ENCODE assay signal across 17 cellular contexts in the genomic region with DNA sequence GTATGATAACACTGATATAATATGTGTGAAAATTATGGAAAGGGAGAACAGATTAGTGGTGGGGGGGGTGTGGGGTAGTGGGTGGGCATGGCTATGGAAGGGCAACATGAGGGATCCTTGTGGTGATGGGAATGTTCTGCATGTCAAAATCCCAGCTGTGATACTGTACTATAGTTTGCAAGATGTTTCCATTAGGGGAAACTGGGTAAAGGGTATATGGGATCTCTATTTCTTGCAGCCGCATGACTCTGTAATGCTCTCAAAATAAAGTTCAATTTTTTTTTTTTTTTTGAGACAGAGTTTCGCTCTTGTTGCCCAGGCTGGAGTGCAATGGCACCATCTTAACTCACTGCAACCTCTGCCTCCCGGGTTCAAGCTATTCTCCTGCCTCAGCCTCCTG. TPM values are rescaled to one million over a fixed set of nuclear protein-coding genes. Genes with fewer than 3 reads are reported as not detected.
DNase-seq lines count a peak whose midpoint lies in the region; ATAC-seq and TF ChIP-seq lines count a peak whose summit lies in the region.
"Had no signal": no experiment of that assay in that cellular context is flagged by ENCODE, and none has a peak within 500 bp of the region (broad histone marks: within the 10 kb centered on the region; RNA-seq: fewer than 3 reads in every experiment).

No MANE protein-coding gene starts in this region.

- BruUV-seq in OCI-LY7 (replicated peaks; lab: Mats Ljungman, UMichigan): no TSS peak

- peak overlapping the region; percentile 69 for H3K4me2 ChIP-seq in OCI-LY7 (ENCODE audit: low read length)

- H3K4me3 ChIP-seq in CD8-positive, alpha-beta T cell (ENCODE audit: low read depth, low read length): no peak overlapping the region
- H3K4me3 ChIP-seq in OCI-LY7 (ENCODE audit: low read depth, low read length, poor library complexity, severe bottlenecking): peak overlapping the region; percentile 47
- H3K4me3 ChIP-seq: Peyer's patch, SJSA1 had no signal

- H3K27me3 ChIP-seq in CD8-positive, alpha-beta T cell (ENCODE audit: insufficient read depth, low read length): no peaks in the 10 kb centered on the region
- H3K27me3 ChIP-seq: Peyer's patch, SJSA1 had no signal

- H3K4me1 Mint-ChIP-seq in activated CD8-positive, alpha-beta T cell treated with anti-CD3 and anti-CD28 coated beads, Interleukin-2, amount 10 ng/mL, durations not matched to agents 7 days and 5 days (ENCODE audit: low read depth): peaks cover 81% of the 10 kb centered on the region
- peaks cover 74% of the 10 kb centered on the region for H3K4me1 Mint-ChIP-seq in activated CD8-positive, alpha-beta T cell treated with anti-CD3 and anti-CD28 coated beads for 36 hours (ENCODE audit: low read depth)
- H3K4me1 Mint-ChIP-seq in CD8-positive, alpha-beta T cell (ENCODE audit: low read depth): peaks cover 80% of the 10 kb centered on the region
- H3K4me1 Mint-ChIP-seq in immature natural killer cell: peaks cover 84 to 94% of the 10 kb centered on the region in 2 donors
- peaks cover 35 to 60% of the 10 kb centered on the region in 2 donors for H3K4me1 Mint-ChIP-seq in stimulated activated naive B cell treated with anti-CD40 and anti-IgM and Interleukin-4, amounts not matched to agents 10 μg/mL and 1 μg/mL and 100 μg/mL, for 72 hours

- peaks cover 80% of the 10 kb centered on the region for H3K4me1 ChIP-seq in CD8-positive, alpha-beta T cell (ENCODE audit: insufficient read depth, low read length)
- peaks cover 76% of the 10 kb centered on the region for H3K4me1 ChIP-seq in OCI-LY7 (ENCODE audit: insufficient read depth, low read length, poor library complexity, severe bottlenecking)

- H3K36me3 ChIP-seq in CD8-positive, alpha-beta T cell (ENCODE audit: insufficient read depth, low read length): no peaks in the 10 kb centered on the region
- peaks cover 13% of the 10 kb centered on the region for H3K36me3 ChIP-seq in OCI-LY7 (ENCODE audit: insufficient read depth, low read length)

- H3K9me2 ChIP-seq in OCI-LY7 (ENCODE audit: insufficient read depth, low read length): no peaks in the 10 kb centered on the region

- H3K4me3 Mint-ChIP-seq in activated CD8-positive, alpha-beta T cell treated with anti-CD3 and anti-CD28 coated beads, Interleukin-2, amount 10 ng/mL, durations not matched to agents 7 days and 5 days: no peak overlapping the region
- H3K4me3 Mint-ChIP-seq in activated CD8-positive, alpha-beta T cell treated with anti-CD3 and anti-CD28 coated beads for 36 hours: no peak overlapping the region
- H3K4me3 Mint-ChIP-seq in CD8-positive, alpha-beta T cell: peak overlapping the region; percentile 17
- peak overlapping the region in 2 of 5 donors; percentile 21 to 66 for H3K4me3 Mint-ChIP-seq in immature natural killer cell
- no peak overlapping the region for H3K4me3 Mint-ChIP-seq in stimulated activated naive B cell treated with anti-CD40 and anti-IgM and Interleukin-4, amounts not matched to agents 10 μg/mL and 1 μg/mL and 100 μg/mL, for 72 hours
- H3K4me3 Mint-ChIP-seq: HFFc6 had no signal

- no peak for ATAC-seq in activated CD8-positive, alpha-beta T cell treated with anti-CD3 and anti-CD28 coated beads, Interleukin-2, amount 10 ng/mL, durations not matched to agents 7 days and 5 days
- ATAC-seq in activated CD8-positive, alpha-beta T cell treated with anti-CD3 and anti-CD28 coated beads for 36 hours: no peak
- no peak for ATAC-seq in CD8-positive, alpha-beta T cell
- ATAC-seq in stimulated activated naive B cell treated with anti-CD40 and anti-IgM and Interleukin-4, amounts not matched to agents 10 μg/mL and 1 μg/mL and 100 μg/mL, for 72 hours (replicated peaks): no peak
- no peak for ATAC-seq in HG02884 (IDR thresholded peaks at IDR 0.05; ENCODE audit: unreplicated experiment)

- H3K27ac ChIP-seq in CD8-positive, alpha-beta T cell (ENCODE audit: low read depth, low read length): no peak overlapping the region
- H3K27ac ChIP-seq in OCI-LY7 (ENCODE audit: low read depth, low read length, poor library complexity, severe bottlenecking): peak overlapping the region; percentile 66
- H3K27ac ChIP-seq: Peyer's patch, SJSA1 had no signal

- no peak overlapping the region for H2AFZ ChIP-seq in OCI-LY7 (ENCODE audit: low read length)

- H3K27me3 Mint-ChIP-seq in activated CD8-positive, alpha-beta T cell treated with anti-CD3 and anti-CD28 coated beads, Interleukin-2, amount 10 ng/mL, durations not matched to agents 7 days and 5 days (ENCODE audit: low read depth): no peaks in the 10 kb centered on the region
- no peaks in the 10 kb centered on the region for H3K27me3 Mint-ChIP-seq in activated CD8-positive, alpha-beta T cell treated with anti-CD3 and anti-CD28 coated beads for 36 hours
- H3K27me3 Mint-ChIP-seq in CD8-positive, alpha-beta T cell (ENCODE audit: low read depth): no peaks in the 10 kb centered on the region
- peaks cover 8 to 23% (median 22%) of the 10 kb centered on the region in 3 donors for H3K27me3 Mint-ChIP-seq in immature natural killer cell (ENCODE audit: low read depth in 3 of 3)
- no peaks in the 10 kb centered on the region for H3K27me3 Mint-ChIP-seq in stimulated activated naive B cell treated with anti-CD40 and anti-IgM and Interleukin-4, amounts not matched to agents 10 μg/mL and 1 μg/mL and 100 μg/mL, for 72 hours

- no peak for DNase-seq in activated CD8-positive, alpha-beta T cell treated with anti-CD3 and anti-CD28 coated beads, Interleukin-2, amount 10 ng/mL, durations not matched to agents 7 days and 5 days
- DNase-seq in activated CD8-positive, alpha-beta T cell treated with anti-CD3 and anti-CD28 coated beads for 36 hours: no peak
- DNase-seq in CD8-positive, alpha-beta T cell: no peak
- DNase-seq in OCI-LY7 (ENCODE audit: low spot score) (no peak), immature natural killer cell (no peak), HCEC 1CT (no peak)
- DNase-seq in stimulated activated naive B cell treated with anti-CD40 and anti-IgM and Interleukin-4, amounts not matched to agents 10 μg/mL and 1 μg/mL and 100 μg/mL, for 72 hours: no peak
- DNase-seq: DMS79, HFFc6, NCI-H1092 treated with DMSO at 0.1 percent for 48 hours, NCI-H2081 treated with DMSO at 0.1 percent for 48 hours, NCI-H446 treated with DMSO at 0.1 percent for 48 hours, NCI-H69, Peyer's patch had no signal

- POLR2A ChIA-PET in activated CD8-positive, alpha-beta T cell treated with anti-CD3 and anti-CD28 coated beads, Interleukin-2, amount 10 ng/mL, durations not matched to agents 7 days and 5 days (lab: Charles Lee): interaction anchor here (0.6 to 4.8 kb wide), 2 partner anchors 13 to 44 kb away, joined by 3 to 35 read pairs; partner anchors contain the start of gene ZBTB2
- POLR2A ChIA-PET in activated CD8-positive, alpha-beta T cell treated with anti-CD3 and anti-CD28 coated beads for 36 hours (lab: Charles Lee): interaction anchor here (8.4 kb wide), 1 partner anchor 11 kb away, joined by 81 read pairs; the partner anchor contains the start of gene ZBTB2
- POLR2A ChIA-PET in CD8-positive, alpha-beta T cell (lab: Charles Lee): interaction anchor here (4.2 kb wide), 1 partner anchor 13 kb away, joined by 36 read pairs; the partner anchor contains the start of gene ZBTB2
- POLR2A ChIA-PET in OCI-LY7 (lab: Charles Lee): interaction anchor here (1.1 kb wide), 1 partner anchor 12 kb away, joined by 3 read pairs; no protein-coding TSS in a partner anchor

- no peaks in the 10 kb centered on the region for H3K9me3 ChIP-seq in CD8-positive, alpha-beta T cell (ENCODE audit: low read length)
- H3K9me3 ChIP-seq in OCI-LY7 (ENCODE audit: low read length): no peaks in the 10 kb centered on the region
- H3K9me3 ChIP-seq: Peyer's patch, SJSA1 had no signal

- H3K9me3 Mint-ChIP-seq in activated CD8-positive, alpha-beta T cell treated with anti-CD3 and anti-CD28 coated beads, Interleukin-2, amount 10 ng/mL, durations not matched to agents 7 days and 5 days (ENCODE audit: insufficient read depth): no peaks in the 10 kb centered on the region
- no peaks in the 10 kb centered on the region for H3K9me3 Mint-ChIP-seq in activated CD8-positive, alpha-beta T cell treated with anti-CD3 and anti-CD28 coated beads for 36 hours
- H3K9me3 Mint-ChIP-seq in CD8-positive, alpha-beta T cell: no peaks in the 10 kb centered on the region
- no peaks in the 10 kb centered on the region for H3K9me3 Mint-ChIP-seq in immature natural killer cell
- H3K9me3 Mint-ChIP-seq in stimulated activated naive B cell treated with anti-CD40 and anti-IgM and Interleukin-4, amounts not matched to agents 10 μg/mL and 1 μg/mL and 100 μg/mL, for 72 hours: no peaks in the 10 kb centered on the region
- H3K9me3 Mint-ChIP-seq: HFFc6, IgD-negative memory B cell had no signal

- H3K27ac Mint-ChIP-seq in activated CD8-positive, alpha-beta T cell treated with anti-CD3 and anti-CD28 coated beads, Interleukin-2, amount 10 ng/mL, durations not matched to agents 7 days and 5 days: peak overlapping the region; percentile 76
- no peak overlapping the region for H3K27ac Mint-ChIP-seq in activated CD8-positive, alpha-beta T cell treated with anti-CD3 and anti-CD28 coated beads for 36 hours
- no peak overlapping the region for H3K27ac Mint-ChIP-seq in CD8-positive, alpha-beta T cell
- peak overlapping the region in 4 of 6 donors; percentile 86 to 93 (median 90) for H3K27ac Mint-ChIP-seq in immature natural killer cell
- no peak overlapping the region for H3K27ac Mint-ChIP-seq in stimulated activated naive B cell treated with anti-CD40 and anti-IgM and Interleukin-4, amounts not matched to agents 10 μg/mL and 1 μg/mL and 100 μg/mL, for 72 hours
- H3K27ac Mint-ChIP-seq: HFFc6 had no signal

- peaks cover 89% of the 10 kb centered on the region for H3K79me2 ChIP-seq in OCI-LY7 (ENCODE audit: insufficient read depth, low read depth, low read length)

- intact Hi-C loops in activated CD8-positive, alpha-beta T cell treated with anti-CD3 and anti-CD28 coated beads for 36 hours (cut with micrococcal nuclease): no loop called here
- intact Hi-C loops in CD8-positive, alpha-beta T cell (cut with DNase I, micrococcal nuclease): no loop called here
- intact Hi-C loops in OCI-LY7 (cut with micrococcal nuclease; ENCODE audit: unreplicated experiment): no loop called here

- peaks cover 37% of the 10 kb centered on the region for H3K36me3 Mint-ChIP-seq in activated CD8-positive, alpha-beta T cell treated with anti-CD3 and anti-CD28 coated beads, Interleukin-2, amount 10 ng/mL, durations not matched to agents 7 days and 5 days (ENCODE audit: low read depth)
- H3K36me3 Mint-ChIP-seq in activated CD8-positive, alpha-beta T cell treated with anti-CD3 and anti-CD28 coated beads for 36 hours (ENCODE audit: low read depth): peaks cover 29% of the 10 kb centered on the region
- peaks cover 12% of the 10 kb centered on the region for H3K36me3 Mint-ChIP-seq in CD8-positive, alpha-beta T cell
- peaks cover 0 to 6% (median 3%) of the 10 kb centered on the region in 3 donors for H3K36me3 Mint-ChIP-seq in immature natural killer cell
- H3K36me3 Mint-ChIP-seq in stimulated activated naive B cell treated with anti-CD40 and anti-IgM and Interleukin-4, amounts not matched to agents 10 μg/mL and 1 μg/mL and 100 μg/mL, for 72 hours: peaks cover 14 to 17% of the 10 kb centered on the region in 2 donors

- CTCF ChIA-PET in activated CD8-positive, alpha-beta T cell treated with anti-CD3 and anti-CD28 coated beads, Interleukin-2, amount 10 ng/mL, durations not matched to agents 7 days and 5 days (lab: Charles Lee): interaction anchor here (0.6 to 1.8 kb wide), 2 partner anchors 8 to 108 kb away, joined by 3 to 5 read pairs; no protein-coding TSS in a partner anchor
- CTCF ChIA-PET in activated CD8-positive, alpha-beta T cell treated with anti-CD3 and anti-CD28 coated beads for 36 hours (lab: Charles Lee): interaction anchor here (1.0 to 3.8 kb wide), 2 partner anchors 29 to 53 kb away, joined by 3 to 14 read pairs; no protein-coding TSS in a partner anchor
- CTCF ChIA-PET in CD8-positive, alpha-beta T cell (lab: Charles Lee): interaction anchor here (0.8 to 1.5 kb wide), 3 partner anchors 13 to 29 kb away, joined by 3 read pairs; no protein-coding TSS in a partner anchor
- CTCF ChIA-PET in OCI-LY7 (lab: Charles Lee; ENCODE audit: unreplicated experiment): no interaction called here

- no peaks in the 10 kb centered on the region for H4K20me1 ChIP-seq in OCI-LY7 (ENCODE audit: insufficient read depth, low read length)

- TF ChIP-seq CTCF in activated CD8-positive, alpha-beta T cell treated with anti-CD3 and anti-CD28 coated beads for 36 hours (IDR thresholded peaks at IDR 0.05): no peak
- TF ChIP-seq CTCF in CD8-positive, alpha-beta T cell (IDR thresholded peaks at IDR 0.05): no peak
- no peak for TF ChIP-seq CTCF in OCI-LY7 (conservative IDR thresholded peaks at IDR 0.05; ENCODE audit: low read length)

RNA-seq across cellular contexts. Expression of gene ZBTB2, which starts 14.3 kb away (rescaled TPM):
- total RNA-seq in activated CD8-positive, alpha-beta T cell treated with anti-CD3 and anti-CD28 coated beads, Interleukin-2, amount 10 ng/mL, durations not matched to agents 7 days and 5 days: 10 to 100 TPM; 24.0 to 25.6 TPM
- 10 to 100 TPM; 16.5 to 16.7 TPM for total RNA-seq in activated CD8-positive, alpha-beta T cell treated with anti-CD3 and anti-CD28 coated beads for 36 hours
- total RNA-seq in CD8-positive, alpha-beta T cell: 10 to 100 TPM; 22.1 to 23.0 TPM
- total RNA-seq in OCI-LY7 (2014; rRNA removed; shearing (Covaris generic)): 16.4 and 17.0 TPM in 2 replicates
- 17.0 and 18.4 TPM in 2 replicates for total RNA-seq in OCI-LY7 (2022)
- 10 to 100 TPM; 11.5 to 27.5 (median 24.1) TPM for polyA plus RNA-seq in immature natural killer cell

Comparison
In these comparisons a context has a peak if more than half of its experiments do, and no peak if none do; other contexts are left out.
1. H3K27ac Mint-ChIP-seq: peak in activated CD8-positive, alpha-beta T cell treated with anti-CD3 and anti-CD28 coated beads, Interleukin-2, amount 10 ng/mL, durations not matched to agents 7 days and 5 days (single experiment) and immature natural killer cell (4 of 6); none in activated CD8-positive, alpha-beta T cell treated with anti-CD3 and anti-CD28 coated beads for 36 hours (single experiment), CD8-positive, alpha-beta T cell (single experiment) and stimulated activated naive B cell treated with anti-CD40 and anti-IgM and Interleukin-4, amounts not matched to agents 10 μg/mL and 1 μg/mL and 100 μg/mL, for 72 hours (single experiment).